2 cellular contexts compared by ENCODE assay signal in the genomic region with DNA sequence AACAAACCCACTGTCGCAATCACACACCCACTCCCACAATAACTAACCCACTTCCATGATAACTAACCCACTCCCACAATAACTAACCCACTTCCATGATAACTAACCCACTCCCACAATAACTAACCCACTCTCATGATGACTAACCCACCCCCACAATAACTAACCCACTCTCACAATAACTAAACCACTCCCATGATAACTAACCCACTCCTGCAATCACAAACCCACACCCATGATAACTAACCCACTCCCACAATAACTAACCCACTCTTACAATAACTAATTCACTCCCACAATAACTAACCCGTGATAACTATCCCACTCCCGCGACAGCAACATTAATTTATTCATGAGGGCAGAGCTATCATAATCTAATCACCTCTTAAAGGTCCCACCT.
TF ChIP-seq lines count a peak whose summit lies in the region.

No MANE protein-coding gene starts in this region.

TF ChIP-seq in GM12878, 131 proteins besides CTCF, POLR2A, EP300 and RAD21:
- TF ChIP-seq, protein P1, sequence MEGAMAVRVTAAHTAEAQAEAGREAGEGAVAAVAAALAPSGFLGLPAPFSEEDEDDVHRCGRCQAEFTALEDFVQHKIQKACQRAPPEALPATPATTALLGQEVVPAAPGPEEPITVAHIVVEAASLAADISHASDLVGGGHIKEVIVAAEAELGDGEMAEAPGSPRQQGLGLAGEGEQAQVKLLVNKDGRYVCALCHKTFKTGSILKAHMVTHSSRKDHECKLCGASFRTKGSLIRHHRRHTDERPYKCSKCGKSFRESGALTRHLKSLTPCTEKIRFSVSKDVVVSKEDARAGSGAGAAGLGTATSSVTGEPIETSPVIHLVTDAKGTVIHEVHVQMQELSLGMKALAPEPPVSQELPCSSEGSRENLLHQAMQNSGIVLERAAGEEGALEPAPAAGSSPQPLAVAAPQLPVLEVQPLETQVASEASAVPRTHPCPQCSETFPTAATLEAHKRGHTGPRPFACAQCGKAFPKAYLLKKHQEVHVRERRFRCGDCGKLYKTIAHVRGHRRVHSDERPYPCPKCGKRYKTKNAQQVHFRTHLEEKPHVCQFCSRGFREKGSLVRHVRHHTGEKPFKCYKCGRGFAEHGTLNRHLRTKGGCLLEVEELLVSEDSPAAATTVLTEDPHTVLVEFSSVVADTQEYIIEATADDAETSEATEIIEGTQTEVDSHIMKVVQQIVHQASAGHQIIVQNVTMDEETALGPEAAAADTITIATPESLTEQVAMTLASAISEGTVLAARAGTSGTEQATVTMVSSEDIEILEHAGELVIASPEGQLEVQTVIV (IDR thresholded peaks at IDR 0.05; ENCODE audit: borderline replicate concordance, partially characterized antibody) = no peak
- TF ChIP-seq ZBED1 (IDR thresholded peaks at IDR 0.05; ENCODE audit: borderline replicate concordance) = 0 out of 2 replicates have a peak, but pooled peaks have one; percentile 33

TF ChIP-seq in H1, 55 proteins besides CTCF, POLR2A, EP300 and RAD21:
- no peak for TF ChIP-seq CTBP2 (IDR thresholded peaks at IDR 0.05; ENCODE audit: borderline replicate concordance, insufficient read depth, insufficient read length, low read length)
- TF ChIP-seq BRCA1 (IDR thresholded peaks at IDR 0.05; ENCODE audit: low read depth, low read length) = peak; percentile 67
- TF ChIP-seq BACH1 (IDR thresholded peaks at IDR 0.05; ENCODE audit: low read length) = peak; percentile 86
